13 cellular contexts compared by ENCODE assay signal in genomic region chr6:150017186-150017521, GRCh38. TPM values are rescaled to one million over a fixed set of nuclear protein-coding genes. Genes with fewer than 3 reads are reported as not detected.
"Had no signal": no experiment of that assay in that cellular context is flagged by ENCODE, and none has a peak within 500 bp of the region (broad histone marks: within the 10 kb centered on the region; RNA-seq: fewer than 3 reads in every experiment).

No MANE protein-coding gene starts in this region.

RNA-seq across cellular contexts. Expression of gene RAET1L, which starts 8.2 kb away (rescaled TPM):
- total RNA-seq: activated CD4-positive, alpha-beta memory T cell treated with anti-CD3 and anti-CD28 coated beads, Interleukin-2, amount 10 ng/mL, durations not matched to agents 7 days and 5 days; activated CD4-positive, alpha-beta T cell treated with anti-CD3 and anti-CD28 coated beads, Interleukin-2, amount 10 ng/mL, durations not matched to agents 24 days and 14 days; activated CD8-positive, alpha-beta memory T cell treated with anti-CD3 and anti-CD28 coated beads, Interleukin-2, amount 10 ng/mL, durations not matched to agents 7 days and 5 days; cardiac septum; dermis blood vessel endothelial cell; endothelial cell of umbilical vein; left ventricle myocardium superior; omental fat pad; psoas muscle; right cardiac atrium; subcutaneous adipose tissue; thyroid gland; ureter had no signal
- polyA plus RNA-seq: endothelial cell of umbilical vein, right cardiac atrium had no signal
